ENCODE assay signal across 1 cellular context in the genomic region with DNA sequence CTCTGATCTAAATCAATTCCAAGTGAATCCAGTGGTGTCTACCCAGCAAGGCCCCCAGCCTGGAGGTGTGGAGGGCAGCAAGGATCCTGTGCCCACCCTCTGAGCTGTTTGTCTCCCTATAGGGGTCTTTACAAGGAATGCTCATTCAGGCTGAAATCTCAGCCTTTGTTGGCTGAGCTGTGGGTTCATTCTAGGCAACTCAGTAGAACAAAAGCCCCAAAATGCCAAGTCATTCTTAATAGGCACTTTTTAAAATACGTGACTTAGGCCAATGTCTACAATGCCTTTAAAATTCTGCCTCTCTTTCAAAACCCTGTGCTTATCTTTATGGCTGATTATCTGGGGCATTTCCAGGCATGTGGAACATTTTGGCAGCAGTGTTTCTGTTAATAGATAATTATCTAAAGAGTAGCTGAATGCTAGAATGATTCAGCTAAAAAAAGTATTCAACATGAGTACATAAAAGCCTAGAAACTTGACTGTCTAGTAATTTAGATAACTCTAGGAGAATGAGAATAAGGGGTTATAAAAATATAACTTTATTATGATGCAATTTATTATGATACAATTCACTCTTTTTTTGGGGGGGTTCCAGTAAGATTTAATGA.
TF ChIP-seq lines count a peak whose summit lies in the region.

No MANE protein-coding gene starts in this region.

TF ChIP-seq in K562, 482 proteins besides CTCF, POLR2A, EP300 and RAD21 (continued from another document and continues in another):
- TF ChIP-seq CTCFL (IDR thresholded peaks at IDR 0.05; ENCODE audit: borderline replicate concordance, insufficient read depth, low read depth, low read length, poor library complexity, severe bottlenecking) (no peak), MTA2 (IDR thresholded peaks at IDR 0.05; ENCODE audit: low read depth) (0 out of 2 replicates have a peak, but pooled peaks have one; percentile 30), RCOR1 (IDR thresholded peaks at IDR 0.05; ENCODE audit: borderline replicate concordance in 1 of 2, low read depth in 2 of 2, low read length in 2 of 2) (peak in 1 of 2 experiments; percentile 77; a peak in 2 of 4 replicates), ZNF699 (CRISPR knock-in tag; IDR thresholded peaks at IDR 0.05; ENCODE audit: insufficient replicate concordance) (no peak), TAF15 (IDR thresholded peaks at IDR 0.05; ENCODE audit: low read depth, low read length) (no peak), TEAD4 (IDR thresholded peaks at IDR 0.05; ENCODE audit: low read length) (peak; percentile 60; the same call in 1 of the 2 replicates), TEAD4 (CRISPR knock-in tag; IDR thresholded peaks at IDR 0.05; ENCODE audit: borderline replicate concordance) (no peak), ZBED1 (IDR thresholded peaks at IDR 0.05) (no peak), FOXA1 (IDR thresholded peaks at IDR 0.05; ENCODE audit: borderline replicate concordance) (no peak), SMARCE1 (IDR thresholded peaks at IDR 0.05) (peak; percentile 86; the same call in 1 of the 2 replicates), CEBPG (CRISPR knock-in tag; IDR thresholded peaks at IDR 0.05) (no peak), CEBPG (tag; conservative IDR thresholded peaks at IDR 0.05 in 1 of 2, IDR thresholded peaks at IDR 0.05 in 1 of 2) (peak; percentile 27 to 56; a peak in 1 of 4 replicates), FOXA3 (CRISPR knock-in tag; conservative IDR thresholded peaks at IDR 0.05 in 1 of 2, IDR thresholded peaks at IDR 0.05 in 1 of 2) (peak in 1 of 2 experiments; percentile 55; a peak in 1 of 4 replicates), NFE2L1 (tag; IDR thresholded peaks at IDR 0.05; ENCODE audit: borderline replicate concordance, low read depth) (peak; percentile 88), HDAC2 (IDR thresholded peaks at IDR 0.05) (peak; percentile 44; the same call in 1 of the 2 replicates), CTBP1 (IDR thresholded peaks at IDR 0.05; ENCODE audit: borderline replicate concordance) (0 out of 2 replicates have a peak, but pooled peaks have one; percentile 21), HDAC3 (IDR thresholded peaks at IDR 0.05; ENCODE audit: borderline replicate concordance, partially characterized antibody) (peak; percentile 59), BDP1 (IDR thresholded peaks at IDR 0.05; ENCODE audit: insufficient read depth, insufficient read length) (no peak), ZNF77 (CRISPR knock-in tag; IDR thresholded peaks at IDR 0.05) (no peak), KHSRP (IDR thresholded peaks at IDR 0.05) (no peak), ZNF311 (CRISPR knock-in tag; IDR thresholded peaks at IDR 0.05) (no peak), MTA1 (IDR thresholded peaks at IDR 0.05; ENCODE audit: borderline replicate concordance) (peak; percentile 56; the same call in 1 of the 2 replicates), DACH1 (IDR thresholded peaks at IDR 0.05; ENCODE audit: partially characterized antibody) (peak; percentile 60), ZBTB1 (CRISPR knock-in tag; IDR thresholded peaks at IDR 0.05; ENCODE audit: borderline replicate concordance, low read depth) (no peak), SMARCA4 (IDR thresholded peaks at IDR 0.05) (peak; percentile 79; the same call in 1 of the 2 replicates), SMAD3 (CRISPR knock-in tag; conservative IDR thresholded peaks at IDR 0.05) (no peak), C11orf30 (IDR thresholded peaks at IDR 0.05; ENCODE audit: low read depth) (peak; percentile 93), NR2C1 (IDR thresholded peaks at IDR 0.05) (no peak), NR2C1 (tag; IDR thresholded peaks at IDR 0.05) (no peak), ARID1B (IDR thresholded peaks at IDR 0.05) (peak; percentile 82), PHB (CRISPR knock-in tag; IDR thresholded peaks at IDR 0.05) (no peak), PRDM10 (IDR thresholded peaks at IDR 0.05; ENCODE audit: partially characterized antibody) (no peak), LEF1 (IDR thresholded peaks at IDR 0.05) (peak; percentile 41; the same call in 1 of the 2 replicates), MAFF (IDR thresholded peaks at IDR 0.05; ENCODE audit: low read length) (peak; percentile 91), ZFPM2 (CRISPR knock-in tag; IDR thresholded peaks at IDR 0.05) (0 out of 2 replicates have a peak, but pooled peaks have one; percentile 80), XRCC5 (IDR thresholded peaks at IDR 0.05; ENCODE audit: low read depth, low read length) (no peak), ZNF586 (CRISPR knock-in tag; conservative IDR thresholded peaks at IDR 0.05) (no peak), BCL6 (CRISPR knock-in tag; IDR thresholded peaks at IDR 0.05) (peak; percentile 58; the same call in 1 of the 2 replicates), CEBPB (tag; IDR thresholded peaks at IDR 0.05) (peak; percentile 67; the same call in 1 of the 2 replicates), CREB3 (tag; conservative IDR thresholded peaks at IDR 0.05; ENCODE audit: low read depth) (0 out of 2 replicates have a peak, but pooled peaks have one; percentile 27), ZNF518B (CRISPR knock-in tag; IDR thresholded peaks at IDR 0.05) (no peak), FOXP1 (CRISPR knock-in tag; IDR thresholded peaks at IDR 0.05) (no peak), USF1 (CRISPR knock-in tag; IDR thresholded peaks at IDR 0.05) (no peak), RNF2 (IDR thresholded peaks at IDR 0.05) (0 out of 2 replicates have a peak, but pooled peaks have one; percentile 34), CBFA2T2 (conservative IDR thresholded peaks at IDR 0.05) (0 out of 2 replicates have a peak, but pooled peaks have one; percentile 3), CBFA2T3 (IDR thresholded peaks at IDR 0.05) (peak; percentile 54; the same call in 1 of the 2 replicates), NCOR1 (IDR thresholded peaks at IDR 0.05) (peak; percentile 24; the same call in 1 of the 2 replicates), NFE2 (IDR thresholded peaks at IDR 0.05; ENCODE audit: low read depth) (peak; percentile 91), NCOA6 (IDR thresholded peaks at IDR 0.05) (no peak)
- TF ChIP-seq, protein P1, sequence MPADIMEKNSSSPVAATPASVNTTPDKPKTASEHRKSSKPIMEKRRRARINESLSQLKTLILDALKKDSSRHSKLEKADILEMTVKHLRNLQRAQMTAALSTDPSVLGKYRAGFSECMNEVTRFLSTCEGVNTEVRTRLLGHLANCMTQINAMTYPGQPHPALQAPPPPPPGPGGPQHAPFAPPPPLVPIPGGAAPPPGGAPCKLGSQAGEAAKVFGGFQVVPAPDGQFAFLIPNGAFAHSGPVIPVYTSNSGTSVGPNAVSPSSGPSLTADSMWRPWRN (IDR thresholded peaks at IDR 0.05; ENCODE audit: low read depth): 0 out of 2 replicates have a peak, but pooled peaks have one; percentile 64
- TF ChIP-seq, protein P2, sequence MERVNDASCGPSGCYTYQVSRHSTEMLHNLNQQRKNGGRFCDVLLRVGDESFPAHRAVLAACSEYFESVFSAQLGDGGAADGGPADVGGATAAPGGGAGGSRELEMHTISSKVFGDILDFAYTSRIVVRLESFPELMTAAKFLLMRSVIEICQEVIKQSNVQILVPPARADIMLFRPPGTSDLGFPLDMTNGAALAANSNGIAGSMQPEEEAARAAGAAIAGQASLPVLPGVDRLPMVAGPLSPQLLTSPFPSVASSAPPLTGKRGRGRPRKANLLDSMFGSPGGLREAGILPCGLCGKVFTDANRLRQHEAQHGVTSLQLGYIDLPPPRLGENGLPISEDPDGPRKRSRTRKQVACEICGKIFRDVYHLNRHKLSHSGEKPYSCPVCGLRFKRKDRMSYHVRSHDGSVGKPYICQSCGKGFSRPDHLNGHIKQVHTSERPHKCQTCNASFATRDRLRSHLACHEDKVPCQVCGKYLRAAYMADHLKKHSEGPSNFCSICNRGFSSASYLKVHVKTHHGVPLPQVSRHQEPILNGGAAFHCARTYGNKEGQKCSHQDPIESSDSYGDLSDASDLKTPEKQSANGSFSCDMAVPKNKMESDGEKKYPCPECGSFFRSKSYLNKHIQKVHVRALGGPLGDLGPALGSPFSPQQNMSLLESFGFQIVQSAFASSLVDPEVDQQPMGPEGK (CRISPR knock-in tag; IDR thresholded peaks at IDR 0.05; ENCODE audit: borderline replicate concordance): no peak
- TF ChIP-seq, protein P3, sequence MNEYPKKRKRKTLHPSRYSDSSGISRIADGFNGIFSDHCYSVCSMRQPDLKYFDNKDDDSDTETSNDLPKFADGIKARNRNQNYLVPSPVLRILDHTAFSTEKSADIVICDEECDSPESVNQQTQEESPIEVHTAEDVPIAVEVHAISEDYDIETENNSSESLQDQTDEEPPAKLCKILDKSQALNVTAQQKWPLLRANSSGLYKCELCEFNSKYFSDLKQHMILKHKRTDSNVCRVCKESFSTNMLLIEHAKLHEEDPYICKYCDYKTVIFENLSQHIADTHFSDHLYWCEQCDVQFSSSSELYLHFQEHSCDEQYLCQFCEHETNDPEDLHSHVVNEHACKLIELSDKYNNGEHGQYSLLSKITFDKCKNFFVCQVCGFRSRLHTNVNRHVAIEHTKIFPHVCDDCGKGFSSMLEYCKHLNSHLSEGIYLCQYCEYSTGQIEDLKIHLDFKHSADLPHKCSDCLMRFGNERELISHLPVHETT (CRISPR knock-in tag; conservative IDR thresholded peaks at IDR 0.05 in 1 of 2, IDR thresholded peaks at IDR 0.05 in 1 of 2): 0 out of 4 replicates have a peak, but pooled peaks of 1 of the 2 experiments have one; percentile 54
- TF ChIP-seq, protein P4, sequence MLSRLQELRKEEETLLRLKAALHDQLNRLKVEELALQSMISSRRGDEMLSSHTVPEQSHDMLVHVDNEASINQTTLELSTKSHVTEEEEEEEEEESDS (CRISPR knock-in tag; IDR thresholded peaks at IDR 0.05): no peak
